ENCODE assay signal across 21 cellular contexts in the genomic region with DNA sequence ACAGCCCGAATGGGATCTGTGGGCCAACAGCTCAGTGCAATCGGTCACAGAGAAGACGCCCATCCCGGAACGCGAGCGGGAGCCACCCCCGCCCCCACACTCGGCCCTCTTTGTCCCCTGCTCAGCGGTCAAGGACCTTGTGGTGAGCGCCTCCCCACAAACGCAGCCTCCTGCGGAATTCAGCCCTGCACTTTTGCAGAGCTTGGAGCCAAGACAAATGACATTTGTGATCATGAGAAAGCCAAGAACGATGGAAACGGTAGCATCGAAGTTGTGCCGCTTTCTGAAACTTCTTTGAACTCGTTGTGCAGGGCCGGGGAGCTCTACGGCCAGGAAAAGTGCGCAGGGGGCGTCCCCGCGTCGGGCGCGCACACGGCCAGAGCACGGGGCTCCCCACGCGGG. TPM values are rescaled to one million over a fixed set of nuclear protein-coding genes. Genes with fewer than 3 reads are reported as not detected.
DNase-seq lines count a peak whose midpoint lies in the region; ATAC-seq, FAIRE-seq and TF ChIP-seq lines count a peak whose summit lies in the region.
"Had no signal": no experiment of that assay in that cellular context is flagged by ENCODE, and none has a peak within 500 bp of the region (broad histone marks: within the 10 kb centered on the region; RNA-seq: fewer than 3 reads in every experiment).

No MANE protein-coding gene starts in this region.

- H4K8ac ChIP-seq in H1 (ENCODE audit: extremely low read depth, insufficient read depth, low read length): peak overlapping the region; percentile 32; the same call in 1 of the 2 replicates

- H3K27me3 ChIP-seq in left ventricle myocardium inferior (ENCODE audit: low read depth): peaks cover 100% of the 10 kb centered on the region
- H3K27me3 ChIP-seq in H1 (replicated peaks in 1 of 4; ENCODE audit: control insufficient read depth in 3 of 4, extremely low read depth in 1 of 4, insufficient read depth in 3 of 4, low read length in 3 of 4): peaks cover 52 to 80% (median 73%) of the 10 kb centered on the region in 4 experiments

- H3K4ac ChIP-seq in H1 (replicated peaks; ENCODE audit: insufficient read length, low read depth, low read length): no peak overlapping the region

- H3K4me3 Mint-ChIP-seq in nephron progenitor cell (peak overlapping the region; percentile 74), type B pancreatic cell (peak overlapping the region; percentile 34), HFFc6 (no peak overlapping the region)
- H3K4me3 Mint-ChIP-seq: stimulated activated effector memory CD8-positive, alpha-beta T cell treated with anti-CD3 and anti-CD28 coated beads, Interleukin-12 subunit alpha, Interleukin-12 subunit beta, amount 100 ng/mL, for 72 hours had no signal

- H2BK5ac ChIP-seq in H1 (ENCODE audit: low read depth, low read length): no peak overlapping the region

- CTCF ChIA-PET in H1 (lab: Charles Lee; ENCODE audit: partially characterized antibody): interaction anchor here (0.7 to 1.3 kb wide), 3 partner anchors 9 to 97 kb away, joined by 3 read pairs; no protein-coding TSS in a partner anchor

- peaks cover 10% of the 10 kb centered on the region; the same call in 1 of the 2 replicates for H3K23me2 ChIP-seq in H1 (ENCODE audit: low read depth, low read length)

- no peaks in the 10 kb centered on the region for H3K36me3 ChIP-seq in left ventricle myocardium inferior
- H3K36me3 ChIP-seq in H1 (ENCODE audit: control insufficient read depth in 2 of 4, insufficient read depth in 4 of 4, low read length in 3 of 4): peaks cover 0 to 2% (median 0%) of the 10 kb centered on the region in 4 experiments; a peak in 1 of 8 replicates
- H3K36me3 ChIP-seq: spleen had no signal

- no peak overlapping the region for H4K5ac ChIP-seq in H1 (ENCODE audit: insufficient read length, low read depth, low read length)

- H2BK15ac ChIP-seq in H1 (ENCODE audit: low read length): no peak overlapping the region

- no peak overlapping the region for H3K27ac Mint-ChIP-seq in nephron progenitor cell
- H3K27ac Mint-ChIP-seq in type B pancreatic cell: no peak overlapping the region
- no peak overlapping the region for H3K27ac Mint-ChIP-seq in HFFc6
- H3K27ac Mint-ChIP-seq: effector memory CD8-positive, alpha-beta T cell; stimulated activated effector memory CD8-positive, alpha-beta T cell treated with anti-CD3 and anti-CD28 coated beads, Interleukin-12 subunit alpha, Interleukin-12 subunit beta, amount 100 ng/mL, for 72 hours had no signal

- DNase-seq in left ventricle myocardium inferior (no peak), left cardiac atrium (no peak), H1 (ENCODE audit: low read depth in 1 of 2, low spot score in 2 of 2) (no peak), nephron progenitor cell (no peak), type B pancreatic cell (ENCODE audit: extremely low spot score, unreplicated experiment) (no peak), OCI-M1 (lab: John Stamatoyannopoulos, UW) (no peak), HFFc6 (no peak)
- DNase-seq in effector CD4-positive, alpha-beta T cell: no peak
- DNase-seq: ACHN; amygdala; DMS79 treated with DMSO at 0.1 percent for 48 hours; effector memory CD8-positive, alpha-beta T cell; left colon; MM.1S; NCI-H1694; NCI-H2227 treated with DMSO at 0.1 percent for 48 hours; RPMI8226; spleen had no signal

- 15% methylated on average over 21 of the region's 31 CpGs; no CpG with 5 or more reads in 1 of the 2 experiments for whole genome bisulfite sequencing in H1 (ENCODE audit: extremely low coverage in 1 of 2, insufficient coverage in 1 of 2, insufficient read length in 1 of 2, insufficient replicate concordance in 2 of 2, low coverage in 1 of 2, low lambda C conversion rate in 2 of 2, missing lambda C conversion rate in 1 of 2), 2 experiments

- no peak overlapping the region; the same call in none of the 2 replicates for H3K18ac ChIP-seq in H1 (ENCODE audit: extremely low read depth, low read length)

- no peak for FAIRE-seq in H1 (lab: Jason Lieb, UNC)
- FAIRE-seq: HepG2, urothelium cell line had no signal

- H2BK20ac ChIP-seq in H1 (ENCODE audit: low read length): no peak overlapping the region; the same call in 1 of the 2 replicates

- peaks cover 65% of the 10 kb centered on the region for H3K27me3 Mint-ChIP-seq in nephron progenitor cell (ENCODE audit: low read depth, poor library complexity)
- peaks cover 87% of the 10 kb centered on the region for H3K27me3 Mint-ChIP-seq in type B pancreatic cell
- H3K27me3 Mint-ChIP-seq in HFFc6 (ENCODE audit: insufficient read depth): peaks cover 22% of the 10 kb centered on the region

- H3K4me1 ChIP-seq in left ventricle myocardium inferior (peaks cover 20% of the 10 kb centered on the region), H1 (replicated peaks in 1 of 4; ENCODE audit: control insufficient read depth in 3 of 4, insufficient read depth in 4 of 4, low read length in 3 of 4) (peaks cover 9 to 34% (median 25%) of the 10 kb centered on the region in 4 experiments)

- intact Hi-C loops in left ventricle myocardium inferior (cut with micrococcal nuclease): no loop called here
- intact Hi-C loops in left cardiac atrium (cut with DNase I): no loop called here

- H2AK5ac ChIP-seq in H1 (ENCODE audit: low read depth, low read length): no peak overlapping the region

- TF ChIP-seq CTCF in left ventricle myocardium inferior (IDR thresholded peaks at IDR 0.05; ENCODE audit: borderline replicate concordance) (no peak), H1 (IDR thresholded peaks at IDR 0.05; ENCODE audit: control extremely low read depth in 1 of 3, insufficient read depth in 1 of 3, low read depth in 1 of 3, low read length in 3 of 3) (no peak), nephron progenitor cell (IDR thresholded peaks at IDR 0.05) (no peak), type B pancreatic cell (conservative IDR thresholded peaks at IDR 0.05) (no peak), HFFc6 (IDR thresholded peaks at IDR 0.05) (no peak)

- no peak for TF ChIP-seq EP300 in H1 (IDR thresholded peaks at IDR 0.05; ENCODE audit: borderline replicate concordance in 1 of 2, low read depth in 2 of 2, low read length in 2 of 2)

- H3K4me2 ChIP-seq in H1 (ENCODE audit: insufficient read depth in 1 of 2, low read depth in 2 of 2, low read length in 2 of 2): peak overlapping the region; percentile 38 to 78

- ATAC-seq in left cardiac atrium: no peak
- ATAC-seq: effector memory CD8-positive, alpha-beta T cell; HepG2; left colon; stimulated activated effector memory CD8-positive, alpha-beta T cell treated with anti-CD3 and anti-CD28 coated beads, Interleukin-12 subunit alpha, Interleukin-12 subunit beta, amount 100 ng/mL, for 72 hours had no signal

- no peak for TF ChIP-seq POLR2A in H1 (IDR thresholded peaks at IDR 0.05; ENCODE audit: control extremely low read depth in 1 of 2, low read depth in 2 of 2, low read length in 2 of 2)

- POLR2A ChIA-PET in H1 (lab: Charles Lee; ENCODE audit: partially characterized antibody): interaction anchor here (1.4 to 1.8 kb wide), 2 partner anchors 9 to 11 kb away, joined by 5 read pairs; no protein-coding TSS in a partner anchor

- no peaks in the 10 kb centered on the region for H3K9me3 Mint-ChIP-seq in nephron progenitor cell
- no peaks in the 10 kb centered on the region for H3K9me3 Mint-ChIP-seq in type B pancreatic cell
- H3K9me3 Mint-ChIP-seq in HFFc6: peaks cover 29% of the 10 kb centered on the region
- H3K9me3 Mint-ChIP-seq: effector memory CD8-positive, alpha-beta T cell; stimulated activated effector memory CD8-positive, alpha-beta T cell treated with anti-CD3 and anti-CD28 coated beads, Interleukin-12 subunit alpha, Interleukin-12 subunit beta, amount 100 ng/mL, for 72 hours had no signal

- no peak overlapping the region for H3K27ac ChIP-seq in left ventricle myocardium inferior (replicated peaks)
- H3K27ac ChIP-seq in H1 (ENCODE audit: low read depth, low read length): no peak overlapping the region
- H3K27ac ChIP-seq: spleen had no signal

- H2BK12ac ChIP-seq in H1 (ENCODE audit: low read depth, low read length): no peak overlapping the region

- H4K91ac ChIP-seq in H1 (replicated peaks; ENCODE audit: insufficient read length, low read length): no peak overlapping the region

- H3K9ac ChIP-seq in H1 (replicated peaks in 1 of 4; ENCODE audit: extremely low read depth in 1 of 4, low read depth in 3 of 4, low read length in 3 of 4): no peak overlapping the region

- H2AFZ ChIP-seq in H1 (ENCODE audit: low read length): no peak overlapping the region; the same call in 1 of the 2 replicates

- TF ChIP-seq RAD21 in H1 (IDR thresholded peaks at IDR 0.05 in 1 of 2, conservative IDR thresholded peaks at IDR 0.05 in 1 of 2; ENCODE audit: low read depth in 2 of 2, low read length in 2 of 2): no peak

- no peak overlapping the region for H3K56ac ChIP-seq in H1 (replicated peaks; ENCODE audit: insufficient read length, low read depth, low read length)

- no peak overlapping the region for H3K14ac ChIP-seq in H1 (ENCODE audit: insufficient read length)

- H3K36me3 Mint-ChIP-seq in nephron progenitor cell (ENCODE audit: low read depth): no peaks in the 10 kb centered on the region
- no peaks in the 10 kb centered on the region for H3K36me3 Mint-ChIP-seq in type B pancreatic cell
- peaks cover 4% of the 10 kb centered on the region; the same call in 1 of the 2 replicates for H3K36me3 Mint-ChIP-seq in HFFc6 (ENCODE audit: low read depth)

- H3K4me3 ChIP-seq in left ventricle myocardium inferior (peak overlapping the region; percentile 43), H1 (ENCODE audit: extremely low read depth in 1 of 4, insufficient read depth in 2 of 4, low read depth in 3 of 4, low read length in 4 of 4) (peak overlapping the region; percentile 5 to 60 (median 22); a peak in 5 of 8 replicates)

- H3K4me1 Mint-ChIP-seq in nephron progenitor cell (peaks cover 50% of the 10 kb centered on the region), type B pancreatic cell (ENCODE audit: unreplicated experiment) (peaks cover 4% of the 10 kb centered on the region), HFFc6 (ENCODE audit: low read depth) (peaks cover 5% of the 10 kb centered on the region; the same call in 1 of the 2 replicates)

- H3K79me1 ChIP-seq in H1 (ENCODE audit: low read depth, low read length): no peaks in the 10 kb centered on the region

- H3K79me2 ChIP-seq in H1 (ENCODE audit: control insufficient read depth in 1 of 2, insufficient read depth in 2 of 2, low read length in 2 of 2): no peaks in the 10 kb centered on the region

- peaks cover 1 to 15% of the 10 kb centered on the region in 2 experiments for H4K20me1 ChIP-seq in H1 (replicated peaks in 1 of 2; ENCODE audit: control insufficient read depth in 1 of 2, insufficient read depth in 2 of 2, low read length in 2 of 2)

- no peak overlapping the region for H3K23ac ChIP-seq in H1 (ENCODE audit: insufficient read length)

- no peak overlapping the region for H2BK120ac ChIP-seq in H1 (replicated peaks; ENCODE audit: low read depth, low read length)

- H3K9me3 ChIP-seq in left ventricle myocardium inferior (replicated peaks) (no peaks in the 10 kb centered on the region), H1 (ENCODE audit: insufficient read depth in 2 of 2, low read depth in 1 of 2, low read length in 1 of 2) (no peaks in the 10 kb centered on the region)
- H3K9me3 ChIP-seq: spleen had no signal

RNA-seq across cellular contexts. Expression of a gene that starts 6.7 kb away (rescaled TPM):
- total RNA-seq in left ventricle myocardium inferior: 0.36 TPM
- total RNA-seq in left cardiac atrium: 1 to 10 TPM; 1.0 to 2.8 TPM
- 46.4 and 54.5 TPM in 2 replicates for total RNA-seq in H1 (2021; fragmentation: NEBNext Ultra II Directional; extraction: Animal tissue kit (Norgen Biotek cat#: 25700))
- polyA plus RNA-seq in H1 (2011; rRNA removed): 10.5 and 24.5 TPM in 2 replicates
- polyA plus RNA-seq in H1 (2011; cell fraction: cytosol; rRNA removed): 13.8 TPM
- 44.0 TPM for polyA plus RNA-seq in H1 (2011; cell fraction: nucleus; rRNA removed)
- 21.6 to 25.4 TPM (median 23.5 TPM) in 4 replicates for polyA plus RNA-seq in H1 (2012, experiment 1 of 2)
- 10.1 TPM for polyA plus RNA-seq in H1 (2012, experiment 2 of 2)
- 19.9 TPM for polyA plus RNA-seq in H1 (2013, experiment 1 of 2)
- 18.1 TPM for polyA plus RNA-seq in H1 (2013, experiment 2 of 2)
- polyA minus RNA-seq in H1 (2011; rRNA and poly(A)+ RNA removed): 8.5 and 12.3 TPM in 2 replicates
- polyA minus RNA-seq in H1 (2011; cell fraction: cytosol; rRNA and poly(A)+ RNA removed): 41.6 TPM
- polyA minus RNA-seq in H1 (2011; cell fraction: nucleus; rRNA and poly(A)+ RNA removed): 48.0 TPM
- 0.21 and 14.6 TPM in 2 replicates for total RNA-seq in type B pancreatic cell (ENCODE audit: low replicate concordance)
- total RNA-seq in HFFc6 (2021; fragmentation: NEBNext Ultra II Directional; extraction: Animal tissue kit (Norgen Biotek cat#: 25700)): not detected
- total RNA-seq: HepG2, left colon, spleen had no signal
- polyA plus RNA-seq: HepG2, spleen had no signal
